8 cellular contexts compared by ENCODE assay signal in the genomic region with DNA sequence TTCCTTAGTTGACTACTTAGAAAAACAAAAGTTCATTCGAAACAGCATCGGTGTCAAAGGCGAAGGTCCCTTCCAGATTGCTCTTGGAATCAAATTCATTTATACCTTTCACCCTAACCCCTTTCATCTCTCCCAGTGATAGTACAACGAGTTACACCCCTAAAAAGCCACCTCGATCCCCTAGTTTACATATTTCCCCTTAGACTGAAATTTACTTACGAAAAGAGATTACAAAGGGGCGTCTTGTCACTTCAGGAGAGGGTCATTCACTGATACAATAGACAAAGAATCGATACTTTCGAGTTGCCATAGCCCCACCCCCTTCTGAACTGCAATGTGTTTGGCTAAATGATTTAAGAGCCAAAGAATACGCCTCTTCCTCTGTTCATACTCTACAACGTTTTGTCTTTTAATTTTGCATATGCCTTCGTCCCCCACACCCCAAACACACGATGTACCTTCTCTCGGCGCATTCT.
DNase-seq lines count a peak whose midpoint lies in the region; ATAC-seq, FAIRE-seq and TF ChIP-seq lines count a peak whose summit lies in the region.

No MANE protein-coding gene starts in this region.

- no peak for TF ChIP-seq EP300 in K562 (IDR thresholded peaks at IDR 0.05; ENCODE audit: low read length)

- H3K4me1 ChIP-seq in KMS-11 (ENCODE audit: low read depth, poor library complexity, severe bottlenecking), result peaks cover 11% of the 10 kb centered on the region
- peaks cover 3 to 23% of the 10 kb centered on the region in 2 experiments; a peak in 3 of 5 replicates for H3K4me1 ChIP-seq in K562 (replicated peaks in 1 of 2; ENCODE audit: control insufficient read depth in 2 of 2, insufficient read depth in 2 of 2, low read length in 2 of 2)

- H3K79me2 ChIP-seq in KMS-11 (ENCODE audit: insufficient read depth, low read depth) (peaks cover 12% of the 10 kb centered on the region; the same call in 1 of the 2 replicates), K562 (ENCODE audit: control insufficient read depth, insufficient read depth, low read length) (peaks cover 16% of the 10 kb centered on the region)

- H3K4me2 ChIP-seq in KMS-11, result peak overlapping the region; percentile 88
- H3K4me2 ChIP-seq in K562 (ENCODE audit: insufficient read depth, low read length), result peak overlapping the region; percentile 83

- H3K27me3 ChIP-seq in KMS-11 (ENCODE audit: insufficient read depth, low read depth), result no peaks in the 10 kb centered on the region
- no peaks in the 10 kb centered on the region for H3K27me3 ChIP-seq in K562 (ENCODE audit: control insufficient read depth in 2 of 2, insufficient read depth in 2 of 2, low read length in 2 of 2)

- peak overlapping the region; percentile 95 for H3K9ac ChIP-seq in KMS-11
- H3K9ac ChIP-seq in K562 (ENCODE audit: insufficient read depth in 1 of 2, low read depth in 2 of 2, low read length in 2 of 2), result peak overlapping the region; percentile 84 to 97; a peak in 2 of 4 replicates

- no peak overlapping the region for H3K4me3 ChIP-seq in KMS-11 (IDR thresholded peaks at IDR 0.05; ENCODE audit: insufficient read depth, low read depth, low read length)
- H3K4me3 ChIP-seq in K562, result peak overlapping the region; percentile 70

- peak; percentile 39 for ATAC-seq in K562
- no peak for ATAC-seq in naive B cell (ENCODE audit: low read depth in 2 of 2)
- ATAC-seq in HG03432 (IDR thresholded peaks at IDR 0.05; ENCODE audit: unreplicated experiment), result no peak
- ATAC-seq in HG03095 (IDR thresholded peaks at IDR 0.05; ENCODE audit: unreplicated experiment), result no peak
- no peak for ATAC-seq in HG03442 (IDR thresholded peaks at IDR 0.05; ENCODE audit: unreplicated experiment)

- H3K9me3 ChIP-seq in K562 (replicated peaks; ENCODE audit: control insufficient read depth, insufficient read depth, low read depth, low read length), result 0 out of 2 replicates have a peak, but pooled peaks cover 2% of the 10 kb centered on the region

- H3K27ac Mint-ChIP-seq in naive B cell, result peak overlapping the region in 2 of 6 donors; percentile 18 to 57

- intact Hi-C loops in K562 (cut with micrococcal nuclease), result no loop called here

- H3K4me3 Mint-ChIP-seq in naive B cell, result peak overlapping the region in 7 of 8 donors; percentile 81 to 92 (median 88)

- no peaks in the 10 kb centered on the region for H3K9me1 ChIP-seq in K562 (ENCODE audit: control insufficient read depth, insufficient read depth, low read length)

- peak overlapping the region; percentile 96 for H3K27ac ChIP-seq in KMS-11
- peak overlapping the region; percentile 85 for H3K27ac ChIP-seq in K562 (ENCODE audit: extremely low read depth, low read depth, low read length)

- CTCF ChIA-PET in K562 (lab: Yijun Ruan, JAX; ENCODE audit: low intra/inter-chr PET ratio), result interaction anchor here (0.6 kb wide), 1 partner anchor 88 kb away, joined by 3 read pairs; no protein-coding TSS in a partner anchor

- H3K9me3 Mint-ChIP-seq in naive B cell, result peaks cover 0 to 19% (median 10%) of the 10 kb centered on the region in 7 donors

- TF ChIP-seq CTCF in KMS-11 (conservative IDR thresholded peaks at IDR 0.05; ENCODE audit: low read depth, low read length) (no peak), K562 (IDR thresholded peaks at IDR 0.05 in 2 of 3, conservative IDR thresholded peaks at IDR 0.05 in 1 of 3; ENCODE audit: insufficient read depth in 2 of 3, low read depth in 1 of 3, low read length in 3 of 3) (no peak)

- peak; percentile 80 for FAIRE-seq in GM12891 (lab: Jason Lieb, UNC)
- peak; percentile 76 for FAIRE-seq in K562 (lab: Jason Lieb, UNC)

- H3K4me1 Mint-ChIP-seq in naive B cell, result peaks cover 18 to 27% (median 23%) of the 10 kb centered on the region in 3 donors

- no peak for TF ChIP-seq RAD21 in K562 (CRISPR knock-in tag; conservative IDR thresholded peaks at IDR 0.05 in 1 of 2, IDR thresholded peaks at IDR 0.05 in 1 of 2)

- peaks cover 0 to 14% of the 10 kb centered on the region in 2 donors for H3K36me3 Mint-ChIP-seq in naive B cell

- TF ChIP-seq POLR2A in GM12891 (IDR thresholded peaks at IDR 0.05; ENCODE audit: low read depth, low read length), result no peak
- 0 out of 2 replicates have a peak, but pooled peaks have one; percentile 5 for TF ChIP-seq POLR2A in K562 (conservative IDR thresholded peaks at IDR 0.05)

- in situ Hi-C loops in K562 (cut with MboI), result no loop called here

- POLR2A ChIA-PET in K562 (lab: Yijun Ruan, JAX), result no interaction called here

- H3K36me3 ChIP-seq in KMS-11 (ENCODE audit: insufficient read depth) (no peaks in the 10 kb centered on the region), K562 (ENCODE audit: control insufficient read depth, insufficient read depth, low read length) (peaks cover 8% of the 10 kb centered on the region; the same call in 1 of the 3 replicates)

- no peaks in the 10 kb centered on the region for H4K20me1 ChIP-seq in KMS-11 (ENCODE audit: insufficient read depth)
- H4K20me1 ChIP-seq in K562 (replicated peaks; ENCODE audit: control insufficient read depth, insufficient read depth, low read length), result no peaks in the 10 kb centered on the region

- WGBS in K562 (ENCODE audit: insufficient coverage, low coverage, missing lambda C conversion rate), result 0% methylated on average over 15 of the region's 15 CpGs

- H2AFZ ChIP-seq in KMS-11 (ENCODE audit: low read depth) (peak overlapping the region; percentile 72), K562 (ENCODE audit: low read depth, low read length) (peak overlapping the region; percentile 94)

- H3K27me3 Mint-ChIP-seq in naive B cell, result peaks cover 27 to 69% (median 46%) of the 10 kb centered on the region in 3 donors

- no TSS peak for BruUV-seq in K562 (replicated peaks; lab: Mats Ljungman, UMichigan)

- DNase-seq in GM12891 (ENCODE audit: insufficient read length, low spot score) (no peak), K562 (ENCODE audit: extremely low read depth in 1 of 4, low spot score in 3 of 4) (peak in 2 of 4 experiments; percentile 19 to 30), naive B cell (no peak), T-helper 9 cell (no peak)

TF ChIP-seq in GM12891, 5 proteins besides CTCF, POLR2A, EP300 and RAD21:
- TF ChIP-seq POLR2AphosphoS5 (IDR thresholded peaks at IDR 0.05; ENCODE audit: low read depth, low read length), result no peak
- TF ChIP-seq PAX5 (IDR thresholded peaks at IDR 0.05; ENCODE audit: insufficient read depth, low read length, severe bottlenecking), result no peak
- no peak for TF ChIP-seq TAF1 (IDR thresholded peaks at IDR 0.05; ENCODE audit: low read depth, low read length)
- TF ChIP-seq POU2F2 (IDR thresholded peaks at IDR 0.05; ENCODE audit: low read depth, low read length), result no peak

TF ChIP-seq in K562, 482 proteins besides CTCF, POLR2A, EP300 and RAD21 (continues in another document):
- TF ChIP-seq SOX6 (IDR thresholded peaks at IDR 0.05) (peak; percentile 35), MEIS2 (IDR thresholded peaks at IDR 0.05; ENCODE audit: partially characterized antibody) (peak; percentile 69), ZSCAN29 (IDR thresholded peaks at IDR 0.05) (no peak), BRD4 (IDR thresholded peaks at IDR 0.05) (no peak), ZNF586 (CRISPR knock-in tag; conservative IDR thresholded peaks at IDR 0.05) (no peak), MXI1 (IDR thresholded peaks at IDR 0.05; ENCODE audit: low read depth, low read length) (0 out of 2 replicates have a peak, but pooled peaks have one; percentile 17), RNF2 (IDR thresholded peaks at IDR 0.05) (peak; percentile 76), XRCC3 (IDR thresholded peaks at IDR 0.05) (no peak), BMI1 (IDR thresholded peaks at IDR 0.05; ENCODE audit: low read length) (peak; percentile 64; the same call in 1 of the 2 replicates), FOXA1 (IDR thresholded peaks at IDR 0.05; ENCODE audit: borderline replicate concordance) (no peak)
- TF ChIP-seq, protein P1, sequence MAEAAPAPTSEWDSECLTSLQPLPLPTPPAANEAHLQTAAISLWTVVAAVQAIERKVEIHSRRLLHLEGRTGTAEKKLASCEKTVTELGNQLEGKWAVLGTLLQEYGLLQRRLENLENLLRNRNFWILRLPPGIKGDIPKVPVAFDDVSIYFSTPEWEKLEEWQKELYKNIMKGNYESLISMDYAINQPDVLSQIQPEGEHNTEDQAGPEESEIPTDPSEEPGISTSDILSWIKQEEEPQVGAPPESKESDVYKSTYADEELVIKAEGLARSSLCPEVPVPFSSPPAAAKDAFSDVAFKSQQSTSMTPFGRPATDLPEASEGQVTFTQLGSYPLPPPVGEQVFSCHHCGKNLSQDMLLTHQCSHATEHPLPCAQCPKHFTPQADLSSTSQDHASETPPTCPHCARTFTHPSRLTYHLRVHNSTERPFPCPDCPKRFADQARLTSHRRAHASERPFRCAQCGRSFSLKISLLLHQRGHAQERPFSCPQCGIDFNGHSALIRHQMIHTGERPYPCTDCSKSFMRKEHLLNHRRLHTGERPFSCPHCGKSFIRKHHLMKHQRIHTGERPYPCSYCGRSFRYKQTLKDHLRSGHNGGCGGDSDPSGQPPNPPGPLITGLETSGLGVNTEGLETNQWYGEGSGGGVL (CRISPR knock-in tag; IDR thresholded peaks at IDR 0.05), result no peak
- TF ChIP-seq, protein P2, sequence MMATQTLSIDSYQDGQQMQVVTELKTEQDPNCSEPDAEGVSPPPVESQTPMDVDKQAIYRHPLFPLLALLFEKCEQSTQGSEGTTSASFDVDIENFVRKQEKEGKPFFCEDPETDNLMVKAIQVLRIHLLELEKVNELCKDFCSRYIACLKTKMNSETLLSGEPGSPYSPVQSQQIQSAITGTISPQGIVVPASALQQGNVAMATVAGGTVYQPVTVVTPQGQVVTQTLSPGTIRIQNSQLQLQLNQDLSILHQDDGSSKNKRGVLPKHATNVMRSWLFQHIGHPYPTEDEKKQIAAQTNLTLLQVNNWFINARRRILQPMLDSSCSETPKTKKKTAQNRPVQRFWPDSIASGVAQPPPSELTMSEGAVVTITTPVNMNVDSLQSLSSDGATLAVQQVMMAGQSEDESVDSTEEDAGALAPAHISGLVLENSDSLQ (IDR thresholded peaks at IDR 0.05), result peak; percentile 73
- TF ChIP-seq, protein P3, sequence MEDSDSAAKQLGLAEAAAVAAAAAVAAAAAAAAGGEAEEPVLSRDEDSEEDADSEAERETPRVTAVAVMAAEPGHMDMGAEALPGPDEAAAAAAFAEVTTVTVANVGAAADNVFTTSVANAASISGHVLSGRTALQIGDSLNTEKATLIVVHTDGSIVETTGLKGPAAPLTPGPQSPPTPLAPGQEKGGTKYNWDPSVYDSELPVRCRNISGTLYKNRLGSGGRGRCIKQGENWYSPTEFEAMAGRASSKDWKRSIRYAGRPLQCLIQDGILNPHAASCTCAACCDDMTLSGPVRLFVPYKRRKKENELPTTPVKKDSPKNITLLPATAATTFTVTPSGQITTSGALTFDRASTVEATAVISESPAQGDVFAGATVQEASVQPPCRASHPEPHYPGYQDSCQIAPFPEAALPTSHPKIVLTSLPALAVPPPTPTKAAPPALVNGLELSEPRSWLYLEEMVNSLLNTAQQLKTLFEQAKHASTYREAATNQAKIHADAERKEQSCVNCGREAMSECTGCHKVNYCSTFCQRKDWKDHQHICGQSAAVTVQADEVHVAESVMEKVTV (CRISPR knock-in tag; IDR thresholded peaks at IDR 0.05), result no peak
